In the genomic region with DNA sequence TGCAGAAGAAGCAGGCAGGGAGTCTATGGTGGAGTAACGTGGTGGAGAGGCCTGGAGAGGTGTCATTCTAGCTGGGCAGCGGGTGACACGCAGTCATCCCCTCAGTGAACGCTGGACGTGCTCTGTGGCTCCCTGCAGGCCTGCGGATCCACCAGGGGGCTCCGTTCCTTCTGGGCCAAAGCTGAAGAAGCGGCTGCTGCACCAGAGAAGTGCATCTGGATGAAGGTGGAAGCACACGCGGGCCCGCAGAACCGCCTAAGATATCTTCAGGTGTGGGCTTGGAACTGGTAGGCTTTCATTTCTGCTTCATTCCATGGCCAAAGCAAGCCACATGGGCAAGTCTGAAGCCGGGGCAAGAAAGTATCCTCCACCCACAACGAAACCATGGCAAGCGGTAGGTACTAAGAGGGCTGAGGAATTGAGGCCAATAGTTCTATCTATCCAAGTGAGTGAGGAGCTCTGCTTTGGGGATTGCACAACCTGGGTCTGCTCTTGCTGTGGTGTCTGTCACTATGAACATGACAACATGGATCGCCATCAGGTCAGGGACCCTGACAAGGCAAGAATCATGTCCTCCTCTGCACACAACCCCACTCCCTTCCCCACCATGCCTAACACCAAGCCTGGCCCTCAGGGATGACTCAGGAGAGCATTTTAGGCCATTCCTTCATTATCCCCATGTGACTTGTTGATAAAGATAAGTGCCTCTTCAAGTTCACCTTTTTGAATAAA, we compare ENCODE assay signal across 1 cellular context.
A peak's percentile ranks its signal among the peaks of the same experiment; 100 is the strongest.
TF ChIP-seq lines count a peak whose summit lies in the region.

No MANE protein-coding gene starts in this region.

TF ChIP-seq in K562, 482 proteins besides CTCF, POLR2A, EP300 and RAD21:
- TF ChIP-seq CEBPB (tag; IDR thresholded peaks at IDR 0.05), result peak; percentile 52
- TF ChIP-seq, protein P1, sequence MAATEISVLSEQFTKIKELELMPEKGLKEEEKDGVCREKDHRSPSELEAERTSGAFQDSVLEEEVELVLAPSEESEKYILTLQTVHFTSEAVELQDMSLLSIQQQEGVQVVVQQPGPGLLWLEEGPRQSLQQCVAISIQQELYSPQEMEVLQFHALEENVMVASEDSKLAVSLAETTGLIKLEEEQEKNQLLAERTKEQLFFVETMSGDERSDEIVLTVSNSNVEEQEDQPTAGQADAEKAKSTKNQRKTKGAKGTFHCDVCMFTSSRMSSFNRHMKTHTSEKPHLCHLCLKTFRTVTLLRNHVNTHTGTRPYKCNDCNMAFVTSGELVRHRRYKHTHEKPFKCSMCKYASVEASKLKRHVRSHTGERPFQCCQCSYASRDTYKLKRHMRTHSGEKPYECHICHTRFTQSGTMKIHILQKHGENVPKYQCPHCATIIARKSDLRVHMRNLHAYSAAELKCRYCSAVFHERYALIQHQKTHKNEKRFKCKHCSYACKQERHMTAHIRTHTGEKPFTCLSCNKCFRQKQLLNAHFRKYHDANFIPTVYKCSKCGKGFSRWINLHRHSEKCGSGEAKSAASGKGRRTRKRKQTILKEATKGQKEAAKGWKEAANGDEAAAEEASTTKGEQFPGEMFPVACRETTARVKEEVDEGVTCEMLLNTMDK (IDR thresholded peaks at IDR 0.05; ENCODE audit: borderline replicate concordance, insufficient read depth, low read depth, low read length, poor library complexity, severe bottlenecking), result peak; percentile 92
- TF ChIP-seq, protein P2, sequence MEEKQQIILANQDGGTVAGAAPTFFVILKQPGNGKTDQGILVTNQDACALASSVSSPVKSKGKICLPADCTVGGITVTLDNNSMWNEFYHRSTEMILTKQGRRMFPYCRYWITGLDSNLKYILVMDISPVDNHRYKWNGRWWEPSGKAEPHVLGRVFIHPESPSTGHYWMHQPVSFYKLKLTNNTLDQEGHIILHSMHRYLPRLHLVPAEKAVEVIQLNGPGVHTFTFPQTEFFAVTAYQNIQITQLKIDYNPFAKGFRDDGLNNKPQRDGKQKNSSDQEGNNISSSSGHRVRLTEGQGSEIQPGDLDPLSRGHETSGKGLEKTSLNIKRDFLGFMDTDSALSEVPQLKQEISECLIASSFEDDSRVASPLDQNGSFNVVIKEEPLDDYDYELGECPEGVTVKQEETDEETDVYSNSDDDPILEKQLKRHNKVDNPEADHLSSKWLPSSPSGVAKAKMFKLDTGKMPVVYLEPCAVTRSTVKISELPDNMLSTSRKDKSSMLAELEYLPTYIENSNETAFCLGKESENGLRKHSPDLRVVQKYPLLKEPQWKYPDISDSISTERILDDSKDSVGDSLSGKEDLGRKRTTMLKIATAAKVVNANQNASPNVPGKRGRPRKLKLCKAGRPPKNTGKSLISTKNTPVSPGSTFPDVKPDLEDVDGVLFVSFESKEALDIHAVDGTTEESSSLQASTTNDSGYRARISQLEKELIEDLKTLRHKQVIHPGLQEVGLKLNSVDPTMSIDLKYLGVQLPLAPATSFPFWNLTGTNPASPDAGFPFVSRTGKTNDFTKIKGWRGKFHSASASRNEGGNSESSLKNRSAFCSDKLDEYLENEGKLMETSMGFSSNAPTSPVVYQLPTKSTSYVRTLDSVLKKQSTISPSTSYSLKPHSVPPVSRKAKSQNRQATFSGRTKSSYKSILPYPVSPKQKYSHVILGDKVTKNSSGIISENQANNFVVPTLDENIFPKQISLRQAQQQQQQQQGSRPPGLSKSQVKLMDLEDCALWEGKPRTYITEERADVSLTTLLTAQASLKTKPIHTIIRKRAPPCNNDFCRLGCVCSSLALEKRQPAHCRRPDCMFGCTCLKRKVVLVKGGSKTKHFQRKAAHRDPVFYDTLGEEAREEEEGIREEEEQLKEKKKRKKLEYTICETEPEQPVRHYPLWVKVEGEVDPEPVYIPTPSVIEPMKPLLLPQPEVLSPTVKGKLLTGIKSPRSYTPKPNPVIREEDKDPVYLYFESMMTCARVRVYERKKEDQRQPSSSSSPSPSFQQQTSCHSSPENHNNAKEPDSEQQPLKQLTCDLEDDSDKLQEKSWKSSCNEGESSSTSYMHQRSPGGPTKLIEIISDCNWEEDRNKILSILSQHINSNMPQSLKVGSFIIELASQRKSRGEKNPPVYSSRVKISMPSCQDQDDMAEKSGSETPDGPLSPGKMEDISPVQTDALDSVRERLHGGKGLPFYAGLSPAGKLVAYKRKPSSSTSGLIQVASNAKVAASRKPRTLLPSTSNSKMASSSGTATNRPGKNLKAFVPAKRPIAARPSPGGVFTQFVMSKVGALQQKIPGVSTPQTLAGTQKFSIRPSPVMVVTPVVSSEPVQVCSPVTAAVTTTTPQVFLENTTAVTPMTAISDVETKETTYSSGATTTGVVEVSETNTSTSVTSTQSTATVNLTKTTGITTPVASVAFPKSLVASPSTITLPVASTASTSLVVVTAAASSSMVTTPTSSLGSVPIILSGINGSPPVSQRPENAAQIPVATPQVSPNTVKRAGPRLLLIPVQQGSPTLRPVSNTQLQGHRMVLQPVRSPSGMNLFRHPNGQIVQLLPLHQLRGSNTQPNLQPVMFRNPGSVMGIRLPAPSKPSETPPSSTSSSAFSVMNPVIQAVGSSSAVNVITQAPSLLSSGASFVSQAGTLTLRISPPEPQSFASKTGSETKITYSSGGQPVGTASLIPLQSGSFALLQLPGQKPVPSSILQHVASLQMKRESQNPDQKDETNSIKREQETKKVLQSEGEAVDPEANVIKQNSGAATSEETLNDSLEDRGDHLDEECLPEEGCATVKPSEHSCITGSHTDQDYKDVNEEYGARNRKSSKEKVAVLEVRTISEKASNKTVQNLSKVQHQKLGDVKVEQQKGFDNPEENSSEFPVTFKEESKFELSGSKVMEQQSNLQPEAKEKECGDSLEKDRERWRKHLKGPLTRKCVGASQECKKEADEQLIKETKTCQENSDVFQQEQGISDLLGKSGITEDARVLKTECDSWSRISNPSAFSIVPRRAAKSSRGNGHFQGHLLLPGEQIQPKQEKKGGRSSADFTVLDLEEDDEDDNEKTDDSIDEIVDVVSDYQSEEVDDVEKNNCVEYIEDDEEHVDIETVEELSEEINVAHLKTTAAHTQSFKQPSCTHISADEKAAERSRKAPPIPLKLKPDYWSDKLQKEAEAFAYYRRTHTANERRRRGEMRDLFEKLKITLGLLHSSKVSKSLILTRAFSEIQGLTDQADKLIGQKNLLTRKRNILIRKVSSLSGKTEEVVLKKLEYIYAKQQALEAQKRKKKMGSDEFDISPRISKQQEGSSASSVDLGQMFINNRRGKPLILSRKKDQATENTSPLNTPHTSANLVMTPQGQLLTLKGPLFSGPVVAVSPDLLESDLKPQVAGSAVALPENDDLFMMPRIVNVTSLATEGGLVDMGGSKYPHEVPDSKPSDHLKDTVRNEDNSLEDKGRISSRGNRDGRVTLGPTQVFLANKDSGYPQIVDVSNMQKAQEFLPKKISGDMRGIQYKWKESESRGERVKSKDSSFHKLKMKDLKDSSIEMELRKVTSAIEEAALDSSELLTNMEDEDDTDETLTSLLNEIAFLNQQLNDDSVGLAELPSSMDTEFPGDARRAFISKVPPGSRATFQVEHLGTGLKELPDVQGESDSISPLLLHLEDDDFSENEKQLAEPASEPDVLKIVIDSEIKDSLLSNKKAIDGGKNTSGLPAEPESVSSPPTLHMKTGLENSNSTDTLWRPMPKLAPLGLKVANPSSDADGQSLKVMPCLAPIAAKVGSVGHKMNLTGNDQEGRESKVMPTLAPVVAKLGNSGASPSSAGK (IDR thresholded peaks at IDR 0.05), result peak; percentile 37; the same call in 1 of the 2 replicates
- TF ChIP-seq, protein P3, sequence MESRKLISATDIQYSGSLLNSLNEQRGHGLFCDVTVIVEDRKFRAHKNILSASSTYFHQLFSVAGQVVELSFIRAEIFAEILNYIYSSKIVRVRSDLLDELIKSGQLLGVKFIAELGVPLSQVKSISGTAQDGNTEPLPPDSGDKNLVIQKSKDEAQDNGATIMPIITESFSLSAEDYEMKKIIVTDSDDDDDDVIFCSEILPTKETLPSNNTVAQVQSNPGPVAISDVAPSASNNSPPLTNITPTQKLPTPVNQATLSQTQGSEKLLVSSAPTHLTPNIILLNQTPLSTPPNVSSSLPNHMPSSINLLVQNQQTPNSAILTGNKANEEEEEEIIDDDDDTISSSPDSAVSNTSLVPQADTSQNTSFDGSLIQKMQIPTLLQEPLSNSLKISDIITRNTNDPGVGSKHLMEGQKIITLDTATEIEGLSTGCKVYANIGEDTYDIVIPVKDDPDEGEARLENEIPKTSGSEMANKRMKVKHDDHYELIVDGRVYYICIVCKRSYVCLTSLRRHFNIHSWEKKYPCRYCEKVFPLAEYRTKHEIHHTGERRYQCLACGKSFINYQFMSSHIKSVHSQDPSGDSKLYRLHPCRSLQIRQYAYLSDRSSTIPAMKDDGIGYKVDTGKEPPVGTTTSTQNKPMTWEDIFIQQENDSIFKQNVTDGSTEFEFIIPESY (CRISPR knock-in tag; IDR thresholded peaks at IDR 0.05), result peak; percentile 83
- TF ChIP-seq NFE2L1 (tag; IDR thresholded peaks at IDR 0.05; ENCODE audit: borderline replicate concordance, low read depth), result no peak
- no peak for TF ChIP-seq ZNF436 (CRISPR knock-in tag; IDR thresholded peaks at IDR 0.05)
